8 cellular contexts compared by ENCODE assay signal in genomic region chr12:62006076-62006732, GRCh38.
DNase-seq lines count a peak whose midpoint lies in the region; ATAC-seq, FAIRE-seq and TF ChIP-seq lines count a peak whose summit lies in the region.

No MANE protein-coding gene starts in this region.

- H4K20me1 ChIP-seq in osteoblast (ENCODE audit: insufficient read depth, low read length): no peaks in the 10 kb centered on the region

- POLR2A ChIA-PET in CD8-positive, alpha-beta T cell (lab: Charles Lee): no interaction called here

- intact Hi-C loops in CD8-positive, alpha-beta T cell (cut with DNase I, micrococcal nuclease): loop anchor here (1.0 to 10.0 kb wide), 2 partner anchors 186 to 189 kb away; a partner anchor contains a TSS

- H3K4me2 ChIP-seq in osteoblast (ENCODE audit: insufficient read depth, low read length): no peak overlapping the region

- H3K27ac Mint-ChIP-seq in CD8-positive, alpha-beta T cell: no peak overlapping the region

- H3K4me1 ChIP-seq in CD8-positive, alpha-beta T cell (ENCODE audit: insufficient read depth, low read length): no peaks in the 10 kb centered on the region
- H3K4me1 ChIP-seq in osteoblast (ENCODE audit: insufficient read depth, low read length): no peaks in the 10 kb centered on the region

- H3K9me3 ChIP-seq in CD8-positive, alpha-beta T cell (ENCODE audit: low read length): no peaks in the 10 kb centered on the region
- H3K9me3 ChIP-seq in osteoblast (ENCODE audit: low read depth, low read length): no peaks in the 10 kb centered on the region

- no peak overlapping the region for H2AFZ ChIP-seq in osteoblast (ENCODE audit: low read length)

- H3K27ac ChIP-seq in CD8-positive, alpha-beta T cell (ENCODE audit: low read depth, low read length): no peak overlapping the region
- no peak overlapping the region for H3K27ac ChIP-seq in osteoblast (ENCODE audit: low read depth, low read length)

- H3K4me3 ChIP-seq in CD8-positive, alpha-beta T cell (ENCODE audit: low read depth, low read length): no peak overlapping the region
- H3K4me3 ChIP-seq in epithelial cell of esophagus (ENCODE audit: low read length) (no peak overlapping the region), osteoblast (ENCODE audit: insufficient read depth, low read length) (no peak overlapping the region)

- DNase-seq in CD8-positive, alpha-beta T cell: peak in 1 of 7 experiments; percentile 18
- DNase-seq in RCC 7860 (ENCODE audit: low spot score) (peak; percentile 8), epithelial cell of esophagus (ENCODE audit: low read depth) (peak; percentile 65), osteoblast (ENCODE audit: insufficient read length, low spot score, missing footprints) (no peak)

- CTCF ChIA-PET in CD8-positive, alpha-beta T cell (lab: Charles Lee): interaction anchor here (1.2 to 1.5 kb wide), 3 partner anchors 10 to 18 kb away, joined by 3 to 4 read pairs (median 4); no protein-coding TSS in a partner anchor

- H3K4me3 Mint-ChIP-seq in CD8-positive, alpha-beta T cell: no peak overlapping the region

- H3K36me3 ChIP-seq in CD8-positive, alpha-beta T cell (ENCODE audit: insufficient read depth, low read length): no peaks in the 10 kb centered on the region
- no peaks in the 10 kb centered on the region for H3K36me3 ChIP-seq in osteoblast (ENCODE audit: insufficient read depth, low read length)

- no peaks in the 10 kb centered on the region for H3K79me2 ChIP-seq in osteoblast (ENCODE audit: insufficient read depth, low read length)

- peak; percentile 69 for TF ChIP-seq CTCF in CD8-positive, alpha-beta T cell (IDR thresholded peaks at IDR 0.05)
- peak; percentile 83 for TF ChIP-seq CTCF in epithelial cell of esophagus (IDR thresholded peaks at IDR 0.05; ENCODE audit: insufficient read depth, low read depth, low read length, missing control alignments)
- peak; percentile 69 for TF ChIP-seq CTCF in osteoblast (IDR thresholded peaks at IDR 0.05; ENCODE audit: extremely low read depth, low read depth, low read length)

- FAIRE-seq in RCC 7860 (lab: Jason Lieb, UNC): no peak

- no peaks in the 10 kb centered on the region for H3K4me1 Mint-ChIP-seq in CD8-positive, alpha-beta T cell (ENCODE audit: low read depth)

- H3K27me3 ChIP-seq in CD8-positive, alpha-beta T cell (ENCODE audit: insufficient read depth, low read length): no peaks in the 10 kb centered on the region
- no peaks in the 10 kb centered on the region for H3K27me3 ChIP-seq in osteoblast (ENCODE audit: insufficient read depth, low read length)

- ATAC-seq in CD8-positive, alpha-beta T cell: no peak
- ATAC-seq in GM18498 (IDR thresholded peaks at IDR 0.05; ENCODE audit: unreplicated experiment) (peak; percentile 65), HG03280 (IDR thresholded peaks at IDR 0.05; ENCODE audit: unreplicated experiment) (peak; percentile 82), GM19324 (IDR thresholded peaks at IDR 0.05; ENCODE audit: low FRiP score, unreplicated experiment) (no peak), GM21737 (IDR thresholded peaks at IDR 0.05; ENCODE audit: unreplicated experiment) (no peak)

- H3K9me3 Mint-ChIP-seq in CD8-positive, alpha-beta T cell: no peaks in the 10 kb centered on the region

- peaks cover 2% of the 10 kb centered on the region for H3K27me3 Mint-ChIP-seq in CD8-positive, alpha-beta T cell (ENCODE audit: low read depth)

- H3K36me3 Mint-ChIP-seq in CD8-positive, alpha-beta T cell: no peaks in the 10 kb centered on the region

Comparison
In these comparisons a context has a peak if more than half of its experiments do, and no peak if none do; other contexts are left out.
1. ATAC-seq: peak in GM18498 (single experiment) and HG03280 (single experiment); none in CD8-positive, alpha-beta T cell (single experiment), GM19324 (single experiment) and GM21737 (single experiment).
2. Peak in every context shown above with its lines, with median percentiles within 50 percentile points of each other: CTCF ChIP-seq.